ENCODE assay signal across 11 cellular contexts in the genomic region with DNA sequence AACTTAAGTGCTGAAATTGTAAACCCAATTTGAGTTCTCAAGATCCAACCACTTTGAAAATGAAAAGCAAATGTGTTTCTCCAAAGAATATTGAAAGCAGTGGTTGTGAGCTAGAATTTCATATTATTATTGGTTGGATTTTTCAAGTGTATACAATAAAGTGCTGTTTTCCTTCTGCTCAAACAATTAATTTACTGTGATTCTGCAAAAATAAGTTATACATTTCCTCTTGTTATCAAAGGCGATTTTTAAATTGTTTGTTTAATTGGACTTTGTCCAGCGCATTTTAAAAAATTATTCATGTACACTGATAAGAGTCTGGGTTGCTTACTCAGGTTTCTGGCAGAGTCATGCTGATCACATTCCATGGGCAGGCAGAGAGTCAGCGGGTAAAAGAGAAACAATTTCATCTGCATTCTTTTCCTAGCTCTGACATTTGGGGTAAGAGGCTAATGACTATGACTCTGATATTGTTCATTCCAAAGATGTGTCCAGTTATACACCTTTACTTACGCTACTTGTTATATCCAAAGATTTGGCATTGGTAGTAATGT. TPM values are rescaled to one million over a fixed set of nuclear protein-coding genes. Genes with fewer than 3 reads are reported as not detected.
A peak's percentile ranks its signal among the peaks of the same experiment; 100 is the strongest.
DNase-seq lines count a peak whose midpoint lies in the region; ATAC-seq and TF ChIP-seq lines count a peak whose summit lies in the region.
"Had no signal": no experiment of that assay in that cellular context is flagged by ENCODE, and none has a peak within 500 bp of the region (broad histone marks: within the 10 kb centered on the region; RNA-seq: fewer than 3 reads in every experiment).

No MANE protein-coding gene starts in this region.

- H3K36me3 ChIP-seq in lower lobe of right lung (no peaks in the 10 kb centered on the region), aorta (ENCODE audit: control insufficient read depth in 1 of 2, insufficient read depth in 2 of 2, low read length in 1 of 2) (peaks cover 0 to 2% of the 10 kb centered on the region in 2 donors)

- WGBS in aorta, 2 donors = 9 to 12% methylated on average over 4 of the region's 4 CpGs

- H3K27ac ChIP-seq in dorsolateral prefrontal cortex (peak overlapping the region in 14 of 59 donors; percentile 6 to 82 (median 56)), lower lobe of right lung (no peak overlapping the region), aorta (ENCODE audit: low read depth in 1 of 2, low read length in 2 of 2) (no peak overlapping the region)
- H3K27ac ChIP-seq: 22Rv1 had no signal

- H3K4me3 ChIP-seq in dorsolateral prefrontal cortex (peak overlapping the region in 40 of 59 donors; percentile 0 to 53 (median 26)), lower lobe of right lung (peak overlapping the region; percentile 13), aorta (ENCODE audit: low read length in 2 of 2) (peak overlapping the region; percentile 20 to 48)

- no peak for TF ChIP-seq CTCF in dorsolateral prefrontal cortex (IDR thresholded peaks at IDR 0.05 in 54 of 56, conservative IDR thresholded peaks at IDR 0.05 in 2 of 56; ENCODE audit: low read depth in 1 of 56, partially characterized antibody in 56 of 56)
- TF ChIP-seq CTCF in lower lobe of right lung (IDR thresholded peaks at IDR 0.05) = no peak

- no peaks in the 10 kb centered on the region for H3K27me3 ChIP-seq in dorsolateral prefrontal cortex
- no peaks in the 10 kb centered on the region for H3K27me3 ChIP-seq in lower lobe of right lung (ENCODE audit: low read depth)
- H3K27me3 ChIP-seq in aorta (ENCODE audit: control insufficient read depth in 1 of 2, insufficient read depth in 2 of 2, low read length in 1 of 2) = no peaks in the 10 kb centered on the region

- intact Hi-C loops in dorsolateral prefrontal cortex (cut with DNase I) (no loop called here), lower lobe of right lung (cut with DNase I) (no loop called here), aorta (cut with DNase I) (no loop called here), left colon (cut with DNase I, micrococcal nuclease) (no loop called here)

- DNase-seq in DMS 273 (lab: John Stamatoyannopoulos, UW; ENCODE audit: unreplicated experiment) (peak; percentile 35), DMS 273 treated with DMSO at 0.1 percent for 48 hours (lab: John Stamatoyannopoulos, UW) (no peak), dorsolateral prefrontal cortex (no peak), lower lobe of right lung (no peak), aorta (no peak), NCI-H2171 (lab: John Stamatoyannopoulos, UW) (no peak), left colon (no peak)
- DNase-seq: activated CD4-positive, alpha-beta T cell treated with anti-CD3 and anti-CD28 coated beads, Interleukin-2, amount 50 U/mL, for 4 hours; naive B cell had no signal

- H3K9me3 ChIP-seq in lower lobe of right lung (no peaks in the 10 kb centered on the region), aorta (ENCODE audit: control insufficient read depth, low read length) (no peaks in the 10 kb centered on the region)

- ATAC-seq in lower lobe of right lung (peak; percentile 38 to 80), aorta (ENCODE audit: low FRiP score) (no peak), GM21619 (IDR thresholded peaks at IDR 0.05; ENCODE audit: unreplicated experiment) (no peak), left colon (no peak)

- peaks cover 10% of the 10 kb centered on the region for H3K4me1 ChIP-seq in lower lobe of right lung
- peaks cover 6 to 7% of the 10 kb centered on the region in 2 donors for H3K4me1 ChIP-seq in aorta (ENCODE audit: control insufficient read depth in 1 of 2, insufficient read depth in 2 of 2, low read length in 2 of 2)

RNA-seq across cellular contexts. Expression of a gene that starts 8.9 kb away (rescaled TPM):
- 10 to 100 TPM in 28 of 120 experiments, 1 to 10 TPM in 92; 3.9 to 15.1 (median 7.6) TPM for total RNA-seq in dorsolateral prefrontal cortex
- total RNA-seq in lower lobe of right lung = 15.2 TPM
- 10 to 100 TPM; 40.5 to 48.0 TPM for total RNA-seq in aorta
- polyA plus RNA-seq in aorta = 1 to 10 TPM in 1 of 2 donors, under 1 TPM in 1; 0.88 to 6.6 TPM
- 1 to 10 TPM; 1.4 to 6.1 TPM for total RNA-seq in left colon

Comparison
In these comparisons a context has a peak if more than half of its experiments do, and no peak if none do; other contexts are left out.
1. ATAC-seq: peak in lower lobe of right lung (2 of 2); none in aorta (single experiment), GM21619 (single experiment) and left colon (single experiment).
2. Peak in every context shown above with its lines, with median percentiles within 50 percentile points of each other: H3K4me3 ChIP-seq.